In the genomic region with DNA sequence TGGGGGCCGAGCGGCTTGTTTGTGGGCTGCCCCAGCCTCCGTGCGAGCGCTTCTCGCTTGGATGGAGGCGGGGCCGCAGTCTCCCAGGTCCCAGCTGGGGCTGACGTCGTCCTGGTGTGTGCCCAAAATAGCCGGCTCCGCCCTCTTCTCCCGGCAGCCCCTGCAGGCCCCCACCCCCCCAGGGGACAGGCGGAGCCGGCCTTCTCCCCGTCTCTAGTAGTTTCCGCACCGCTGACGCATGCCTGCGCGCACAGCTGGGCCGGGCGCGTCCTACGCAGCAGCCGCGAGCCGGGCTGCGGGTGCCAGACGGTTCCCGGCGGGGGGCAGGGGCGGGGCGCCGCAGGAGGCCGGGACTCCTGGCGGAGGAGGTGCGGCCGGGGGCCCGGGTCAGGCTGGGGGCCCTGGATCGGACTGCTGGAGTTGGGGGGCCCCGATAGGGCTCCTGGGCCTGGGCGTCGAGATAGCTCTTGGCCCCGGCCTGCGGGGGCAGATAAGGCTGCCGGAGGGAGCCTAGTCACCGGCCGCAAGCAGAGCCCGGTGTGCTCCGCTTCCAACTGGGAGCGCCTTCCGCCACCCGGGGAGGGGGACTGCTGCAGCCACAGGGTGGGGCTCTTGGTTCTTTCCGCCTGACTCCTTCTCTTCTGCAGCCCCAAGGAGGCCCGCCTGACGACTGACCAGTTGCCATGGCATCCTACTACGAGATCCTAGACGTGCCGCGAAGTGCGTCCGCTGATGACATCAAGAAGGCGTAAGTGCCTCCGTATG, we compare ENCODE assay signal across 8 cellular contexts. TPM values are rescaled to one million over a fixed set of nuclear protein-coding genes. Genes with fewer than 3 reads are reported as not detected.
A peak's percentile ranks its signal among the peaks of the same experiment; 100 is the strongest.
DNase-seq lines count a peak whose midpoint lies in the region; ATAC-seq, FAIRE-seq and TF ChIP-seq lines count a peak whose summit lies in the region.

A gene (plus strand): TSS at position 216 of the 765 bp plus-strand sequence. CDS start 468 bp downstream, at position 684.

- H3K4me3 Mint-ChIP-seq in type B pancreatic cell: peak within 1 kb of the TSS; percentile 96

- H3K4me1 ChIP-seq in adrenal gland (replicated peaks in 1 of 2) (peaks cover 14 to 26% of the 10 kb centered on the region in 2 donors), heart left ventricle (peaks cover 7 to 43% (median 26%) of the 10 kb centered on the region in 12 donors)

- peak within 1 kb of the TSS; percentile 97 for H3K27ac Mint-ChIP-seq in type B pancreatic cell

- H3K4me1 Mint-ChIP-seq in type B pancreatic cell (ENCODE audit: unreplicated experiment): peaks cover 15% of the 10 kb centered on the region

- peak; percentile 99 for FAIRE-seq in GM12892 (lab: Jason Lieb, UNC)

- TF ChIP-seq CTCF in adrenal gland (IDR thresholded peaks at IDR 0.05) (no peak), heart left ventricle (IDR thresholded peaks at IDR 0.05) (peak in 6 of 12 donors; percentile 5 to 37 (median 26)), type B pancreatic cell (conservative IDR thresholded peaks at IDR 0.05) (peak; percentile 23)

- 0 to 1% (median 0%) methylated on average over 14 to 65 of the region's 65 CpGs for WGBS in adrenal gland, 4 donors
- 0 to 1% (median 0%) methylated on average over 21 to 65 of the region's 65 CpGs for WGBS in heart left ventricle, 4 donors

- intact Hi-C loops in adrenal gland (cut with DNase I): no loop called here
- intact Hi-C loops in heart left ventricle (cut with DNase I): loop anchor here in 6 of 10 donors (1.0 to 5.0 kb wide), 7 partner anchors 15 to 488 kb away; a partner anchor contains a TSS

- H3K27ac ChIP-seq in adrenal gland (peak within 1 kb of the TSS; percentile 92 to 99 (median 95)), heart left ventricle (peak within 1 kb of the TSS; percentile 91 to 100 (median 99))

- H3K27me3 ChIP-seq in adrenal gland (no peaks in the 10 kb centered on the region), heart left ventricle (no peaks in the 10 kb centered on the region)

- H3K9me3 Mint-ChIP-seq in type B pancreatic cell: no peaks in the 10 kb centered on the region

- peaks cover 0 to 39% of the 10 kb centered on the region in 2 donors for H3K36me3 ChIP-seq in adrenal gland (replicated peaks in 1 of 2)
- peaks cover 0 to 42% (median 40%) of the 10 kb centered on the region in 9 donors for H3K36me3 ChIP-seq in heart left ventricle

- ATAC-seq in HG02852 (IDR thresholded peaks at IDR 0.05; ENCODE audit: unreplicated experiment) (peak; percentile 87), heart left ventricle (peak; percentile 95 to 97 (median 97))

- peaks cover 5% of the 10 kb centered on the region for H3K36me3 Mint-ChIP-seq in type B pancreatic cell

- TF ChIP-seq POLR2A in GM12892 (IDR thresholded peaks at IDR 0.05; ENCODE audit: low read depth, low read length) (peak; percentile 79), adrenal gland (IDR thresholded peaks at IDR 0.05) (peak; percentile 94 to 97), heart left ventricle (IDR thresholded peaks at IDR 0.05) (peak in 1 of 2 donors; percentile 95)

- H3K9me3 ChIP-seq in adrenal gland (replicated peaks in 1 of 3) (no peaks in the 10 kb centered on the region), heart left ventricle (no peaks in the 10 kb centered on the region)

- peak; percentile 99 for DNase-seq in GM12892 (ENCODE audit: insufficient read length)
- DNase-seq in NCI-H146 (lab: John Stamatoyannopoulos, UW): peak; percentile 94
- peak; percentile 97 to 99 (median 98) for DNase-seq in T-helper 1 cell
- peak; percentile 99 to 100 (median 99) for DNase-seq in adrenal gland
- peak; percentile 99 to 100 (median 99) for DNase-seq in heart left ventricle
- DNase-seq in pons (ENCODE audit: low spot score): peak; percentile 98
- DNase-seq in type B pancreatic cell (ENCODE audit: extremely low spot score, unreplicated experiment): peak; percentile 97

- H3K27me3 Mint-ChIP-seq in type B pancreatic cell: peaks cover 11% of the 10 kb centered on the region

- peak within 1 kb of the TSS; percentile 9 to 72 (median 60) for H3K4me3 ChIP-seq in adrenal gland
- peak within 1 kb of the TSS; percentile 60 to 97 (median 82) for H3K4me3 ChIP-seq in heart left ventricle

RNA-seq across cellular contexts. Expression of the gene that starts here (rescaled TPM):
- 25.1 TPM for polyA plus RNA-seq in GM12892 (2012; ENCODE audit: missing spikeins)
- total RNA-seq in adrenal gland (100 to 1,000 TPM in 7 of 8 donors, 10 to 100 TPM in 1; 80.6 to 180 (median 137) TPM), heart left ventricle (10 to 100 TPM; 61.3 to 95.4 (median 74.9) TPM), type B pancreatic cell (ENCODE audit: low replicate concordance) (68.5 and 109 TPM in 2 replicates)
- polyA plus RNA-seq in adrenal gland (100 to 1,000 TPM; 126 to 201 (median 145) TPM), heart left ventricle (100 to 1,000 TPM in 1 of 2 donors, 10 to 100 TPM in 1; 66.5 to 181 TPM)

Comparison
In these comparisons a context has a peak if more than half of its experiments do, and no peak if none do; other contexts are left out.
1. Peak in every context shown above with its lines: DNase-seq, ATAC-seq, H3K4me3 ChIP-seq and H3K27ac ChIP-seq.
2. intact Hi-C loops: an anchor here in heart left ventricle (1.0 to 5.0 kb wide); none called in adrenal gland.